Comparison of ENCODE assay signal across 7 cellular contexts in genomic region chr13:99269627-99270252, GRCh38. TPM values are rescaled to one million over a fixed set of nuclear protein-coding genes. Genes with fewer than 3 reads are reported as not detected.
DNase-seq lines count a peak whose midpoint lies in the region; ATAC-seq and TF ChIP-seq lines count a peak whose summit lies in the region.

No MANE protein-coding gene starts in this region.

- peaks cover 3 to 9% of the 10 kb centered on the region in 2 donors for H3K36me3 ChIP-seq in mucosa of rectum (ENCODE audit: control insufficient read depth in 2 of 2, insufficient read depth in 2 of 2, low read length in 2 of 2)

- no peak overlapping the region for H3K4me3 ChIP-seq in dorsolateral prefrontal cortex
- H3K4me3 ChIP-seq in mucosa of rectum (ENCODE audit: low read length in 2 of 2) = no peak overlapping the region

- ATAC-seq in GM19035 (IDR thresholded peaks at IDR 0.05; ENCODE audit: unreplicated experiment) (peak; percentile 70), HG03354 (IDR thresholded peaks at IDR 0.05; ENCODE audit: poor library complexity, severe bottlenecking, unreplicated experiment) (peak; percentile 81)

- peak; percentile 61 for DNase-seq in DMS79 treated with DMSO at 0.1 percent for 48 hours (lab: John Stamatoyannopoulos, UW)
- peak; percentile 49 for DNase-seq in RPMI8226
- DNase-seq in dorsolateral prefrontal cortex = peak in 1 of 10 donors; percentile 18
- no peak for DNase-seq in NK-92 (lab: John Stamatoyannopoulos, UW; ENCODE audit: unreplicated experiment)

- H3K27ac ChIP-seq in dorsolateral prefrontal cortex (peak overlapping the region in 1 of 59 donors; percentile 16), mucosa of rectum (ENCODE audit: low read depth in 2 of 2, low read length in 2 of 2) (peak overlapping the region; percentile 5 to 16)

- H3K9ac ChIP-seq in mucosa of rectum (ENCODE audit: low read depth in 1 of 2, low read length in 2 of 2) = no peak overlapping the region

- no peaks in the 10 kb centered on the region for H3K9me3 ChIP-seq in mucosa of rectum (ENCODE audit: control insufficient read depth in 2 of 2, low read length in 2 of 2)

- intact Hi-C loops in dorsolateral prefrontal cortex (cut with DNase I) = loop anchor here (2.0 to 5.0 kb wide), 4 partner anchors 67 to 432 kb away; partner anchors contain the start of gene UBAC2 (in 1 of the 2)

- TF ChIP-seq CTCF in dorsolateral prefrontal cortex (IDR thresholded peaks at IDR 0.05 in 54 of 56, conservative IDR thresholded peaks at IDR 0.05 in 2 of 56; ENCODE audit: low read depth in 1 of 56, partially characterized antibody in 56 of 56) = peak; percentile 32 to 87 (median 70)

- no peaks in the 10 kb centered on the region for H3K4me1 ChIP-seq in mucosa of rectum (ENCODE audit: control insufficient read depth in 2 of 2, insufficient read depth in 2 of 2, low read length in 2 of 2)

- H3K27me3 ChIP-seq in dorsolateral prefrontal cortex (no peaks in the 10 kb centered on the region), mucosa of rectum (ENCODE audit: control insufficient read depth in 2 of 2, insufficient read depth in 2 of 2, low read length in 2 of 2) (no peaks in the 10 kb centered on the region)

RNA-seq across cellular contexts. Expression of gene GPR18, which starts 11.6 kb away (rescaled TPM):
- not detected for total RNA-seq in dorsolateral prefrontal cortex

RNA-seq across cellular contexts. Expression of gene GPR183, which starts 37.5 kb away (rescaled TPM):
- total RNA-seq in dorsolateral prefrontal cortex = 10 to 100 TPM in 3 of 120 experiments, 1 to 10 TPM in 81, under 1 TPM in 32, not detected in 4; 0.29 to 16.2 (median 1.7) TPM
